In genomic region chrX:105114554-105115130, GRCh38 we compare ENCODE assay signal across 21 cellular contexts.
DNase-seq lines count a peak whose midpoint lies in the region; ATAC-seq and TF ChIP-seq lines count a peak whose summit lies in the region.
"Had no signal": no experiment of that assay in that cellular context is flagged by ENCODE, and none has a peak within 500 bp of the region (broad histone marks: within the 10 kb centered on the region; RNA-seq: fewer than 3 reads in every experiment).

No MANE protein-coding gene starts in this region.

- no peaks in the 10 kb centered on the region for H3K79me2 ChIP-seq in PC-3 (ENCODE audit: low read length)

- no peak for ATAC-seq in PC-3
- ATAC-seq: GM12878 had no signal

- intact Hi-C loops in PC-3 (cut with micrococcal nuclease) = no loop called here
- intact Hi-C loops in sigmoid colon (cut with DNase I) = no loop called here

- no peaks in the 10 kb centered on the region for H3K4me1 ChIP-seq in PC-3 (ENCODE audit: insufficient read depth, low read length)
- H3K4me1 ChIP-seq in sigmoid colon = no peaks in the 10 kb centered on the region
- H3K4me1 ChIP-seq: BE2C, HAP-1 had no signal

- in situ Hi-C loops in astrocyte of the cerebellum (cut with HindIII; ENCODE audit: low sequenced_read_pairs) = no loop called here

- H3K4me3 ChIP-seq in PC-3 (ENCODE audit: low read length) (no peak overlapping the region), astrocyte of the cerebellum (ENCODE audit: low read depth, low read length) (no peak overlapping the region), sigmoid colon (no peak overlapping the region)
- H3K4me3 ChIP-seq: GM12878, GM23248, HAP-1 had no signal

- H3F3A ChIP-seq in PC-3 (ENCODE audit: low read length, unreplicated experiment) = no peaks in the 10 kb centered on the region

- no peak overlapping the region for H3K27ac ChIP-seq in PC-3 (ENCODE audit: low read length)
- H3K27ac ChIP-seq in sigmoid colon = no peak overlapping the region
- H3K27ac ChIP-seq: GM23248, HL-60 had no signal

- H2AFZ ChIP-seq in PC-3 (ENCODE audit: low read length) = no peak overlapping the region
- H2AFZ ChIP-seq: GM23248 had no signal

- no peak for TF ChIP-seq POLR2A in sigmoid colon (IDR thresholded peaks at IDR 0.05)

- POLR2A ChIA-PET in PC-3 (lab: Charles Lee; ENCODE audit: unreplicated experiment) = no interaction called here

- no peak for TF ChIP-seq EP300 in sigmoid colon (IDR thresholded peaks at IDR 0.05)

- no TSS peak for BruUV-seq in PC-3 (replicated peaks; lab: Mats Ljungman, UMichigan)

- CTCF ChIA-PET in PC-3 (lab: Charles Lee) = no interaction called here

- 86 to 90% methylated on average over 3 of the region's 3 CpGs for WGBS in sigmoid colon, 2 donors

- no peaks in the 10 kb centered on the region for H3K9me3 ChIP-seq in PC-3 (ENCODE audit: low read length)
- no peaks in the 10 kb centered on the region for H3K9me3 ChIP-seq in sigmoid colon
- H3K9me3 ChIP-seq: BE2C, HAP-1 had no signal

- H3K9ac ChIP-seq in PC-3 (ENCODE audit: low read length) = no peak overlapping the region
- H3K9ac ChIP-seq: GM23248 had no signal

- DNase-seq in PC-3 (peak; percentile 41), astrocyte of the cerebellum (ENCODE audit: low read depth) (peak; percentile 1), glomerular visceral epithelial cell (ENCODE audit: extremely low spot score) (peak; percentile 70), nucleus accumbens (lab: John Stamatoyannopoulos, UW) (no peak), sigmoid colon (no peak), NCI-H1417 treated with DMSO at 0.1 percent for 48 hours (lab: John Stamatoyannopoulos, UW) (no peak)
- DNase-seq: ACHN; BE2C; C1 segment of cervical spinal cord; CD4-positive, CD25-positive, alpha-beta regulatory T cell; CD8-positive, alpha-beta memory T cell; COR-L47; DMS 273 treated with DMSO at 0.1 percent for 48 hours; DMS53; DND-41; EL; GM23248; IMR-90 had no signal

- TF ChIP-seq CTCF in PC-3 (conservative IDR thresholded peaks at IDR 0.05; ENCODE audit: low read depth, low read length) = no peak
- no peak for TF ChIP-seq CTCF in astrocyte of the cerebellum (IDR thresholded peaks at IDR 0.05; ENCODE audit: low read depth, low read length, missing control alignments)
- TF ChIP-seq CTCF in sigmoid colon (IDR thresholded peaks at IDR 0.05) = no peak

- H3K27me3 ChIP-seq in PC-3 (ENCODE audit: low read length) (no peaks in the 10 kb centered on the region), sigmoid colon (no peaks in the 10 kb centered on the region)
- H3K27me3 ChIP-seq: BE2C had no signal

- no peaks in the 10 kb centered on the region for H3K36me3 ChIP-seq in PC-3 (ENCODE audit: low read depth, low read length)
- H3K36me3 ChIP-seq in sigmoid colon = no peaks in the 10 kb centered on the region
- H3K36me3 ChIP-seq: BE2C, HAP-1 had no signal

- H4K20me1 ChIP-seq in PC-3 (ENCODE audit: low read length) = no peaks in the 10 kb centered on the region

- no peak overlapping the region for H3K4me2 ChIP-seq in PC-3 (ENCODE audit: low read length)

- H3K9me2 ChIP-seq in PC-3 (replicated peaks; ENCODE audit: low read length) = no peaks in the 10 kb centered on the region

Comparison
In these comparisons a context has a peak if more than half of its experiments do, and no peak if none do; other contexts are left out.
1. DNase-seq: peak in PC-3 (single experiment), astrocyte of the cerebellum (single experiment) and glomerular visceral epithelial cell (single experiment); none in nucleus accumbens (0 of 56), sigmoid colon (single experiment) and NCI-H1417 treated with DMSO at 0.1 percent for 48 hours (single experiment).